ENCODE assay signal across 8 cellular contexts in the genomic region with DNA sequence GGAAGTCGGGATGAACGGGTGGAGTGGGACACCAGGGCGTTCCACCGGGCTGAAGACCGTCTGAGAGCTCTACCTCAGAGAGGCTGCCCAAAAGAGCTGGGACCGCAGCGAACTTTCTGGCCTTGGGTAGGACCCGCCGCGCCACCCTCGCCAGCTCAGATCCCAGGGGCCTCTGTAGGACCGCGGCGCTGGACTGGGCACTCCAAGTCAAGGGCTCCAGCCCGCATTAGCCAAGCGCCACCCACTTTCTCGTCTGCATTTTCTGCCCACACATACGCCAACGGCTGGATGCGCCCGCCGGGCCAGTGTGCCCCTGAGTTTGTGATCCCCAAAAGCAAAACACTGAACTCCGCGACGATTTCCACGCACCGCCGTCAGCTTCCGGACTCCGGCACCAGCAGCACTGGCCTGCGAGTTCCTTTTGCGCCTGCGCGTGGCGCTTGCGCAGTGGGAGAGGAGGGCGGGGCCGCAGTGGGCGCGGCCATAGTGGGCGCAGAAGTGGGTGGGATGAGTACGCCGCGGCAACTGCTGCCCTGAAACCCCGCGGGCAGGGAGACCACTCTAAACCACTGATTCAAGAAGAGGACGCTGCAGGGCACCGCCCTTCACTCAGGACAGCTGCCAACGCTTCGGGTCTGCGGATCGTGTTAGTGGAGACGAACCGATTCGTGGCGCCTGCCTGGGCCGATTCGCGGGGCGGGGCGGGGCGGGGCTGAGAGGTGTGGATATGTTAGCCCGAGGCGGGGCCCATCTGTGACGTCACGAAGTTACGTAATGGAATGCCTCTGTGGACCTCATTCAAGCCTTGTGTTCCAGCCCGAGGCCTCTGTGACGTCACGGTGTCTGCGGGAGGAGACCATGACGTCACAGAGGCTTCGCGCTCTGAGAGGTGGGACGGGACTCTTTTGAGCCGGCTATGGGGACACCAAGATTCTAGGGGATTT. TPM values are rescaled to one million over a fixed set of nuclear protein-coding genes. Genes with fewer than 3 reads are reported as not detected.
A peak's percentile ranks its signal among the peaks of the same experiment; 100 is the strongest.
DNase-seq lines count a peak whose midpoint lies in the region; ATAC-seq and TF ChIP-seq lines count a peak whose summit lies in the region.

No MANE protein-coding gene starts in this region.

- ATAC-seq in HG02571 (IDR thresholded peaks at IDR 0.05; ENCODE audit: unreplicated experiment) (peak; percentile 92), gastroesophageal sphincter (peak; percentile 94)

- peaks cover 14% of the 10 kb centered on the region for H3K27me3 ChIP-seq in gastroesophageal sphincter

- H3K4me3 Mint-ChIP-seq in activated naive CD4-positive, alpha-beta T cell treated with anti-CD3 and anti-CD28 coated beads, Interleukin-2, amount 10 ng/mL, durations not matched to agents 7 days and 5 days = peak overlapping the region; percentile 94

- in situ Hi-C loops in SK-MEL-5 (cut with HindIII; ENCODE audit: low pct_unique_long_range_greater_than_20kb, low sequenced_read_pairs) = no loop called here

- peak; percentile 96 to 97 for TF ChIP-seq POLR2A in gastroesophageal sphincter (IDR thresholded peaks at IDR 0.05)

- CTCF ChIA-PET in activated naive CD4-positive, alpha-beta T cell treated with anti-CD3 and anti-CD28 coated beads, Interleukin-2, amount 10 ng/mL, durations not matched to agents 7 days and 5 days (lab: Charles Lee) = interaction anchor here (1.3 to 5.3 kb wide), 7 partner anchors 11 to 827 kb away, joined by 3 to 36 read pairs (median 6); a partner anchor contains a TSS

- peak in 3 of 4 experiments; percentile 17 to 26 (median 21) for TF ChIP-seq CTCF in gastroesophageal sphincter (IDR thresholded peaks at IDR 0.05)

- H3K36me3 ChIP-seq in gastroesophageal sphincter = peaks cover 0 to 34% of the 10 kb centered on the region in 2 donors

- H3K4me1 ChIP-seq in gastroesophageal sphincter = peaks cover 0 to 53% (median 14%) of the 10 kb centered on the region in 3 donors

- 3% methylated on average over 6 of the region's 76 CpGs; no CpG with 5 or more reads in 1 of the 2 donors for WGBS in gastroesophageal sphincter (ENCODE audit: low coverage in 1 of 2), 2 donors

- peak overlapping the region; percentile 63 to 97 (median 92) for H3K27ac ChIP-seq in gastroesophageal sphincter
- H3K27ac ChIP-seq in substantia nigra (ENCODE audit: low read depth, low read length, poor library complexity, severe bottlenecking) = peak overlapping the region; percentile 91

- DNase-seq in NAMALWA (ENCODE audit: low spot score) (peak; percentile 97), SK-MEL-5 (ENCODE audit: low read depth, low spot score) (peak; percentile 98), non-pigmented ciliary epithelial cell (ENCODE audit: low read depth) (peak; percentile 90), substantia nigra (lab: John Stamatoyannopoulos, UW) (peak; percentile 51 to 99 (median 91))
- DNase-seq in activated naive CD4-positive, alpha-beta T cell treated with anti-CD3 and anti-CD28 coated beads, Interleukin-2, amount 10 ng/mL, durations not matched to agents 7 days and 5 days = peak; percentile 97

- peaks cover 18% of the 10 kb centered on the region for H3K36me3 Mint-ChIP-seq in activated naive CD4-positive, alpha-beta T cell treated with anti-CD3 and anti-CD28 coated beads, Interleukin-2, amount 10 ng/mL, durations not matched to agents 7 days and 5 days

- H3K27me3 Mint-ChIP-seq in activated naive CD4-positive, alpha-beta T cell treated with anti-CD3 and anti-CD28 coated beads, Interleukin-2, amount 10 ng/mL, durations not matched to agents 7 days and 5 days = peaks cover 53% of the 10 kb centered on the region

- H3K4me3 ChIP-seq in GM08714 (ENCODE audit: low read length) (peak overlapping the region; percentile 78), gastroesophageal sphincter (peak overlapping the region; percentile 48 to 70)

- H3K4me1 Mint-ChIP-seq in activated naive CD4-positive, alpha-beta T cell treated with anti-CD3 and anti-CD28 coated beads, Interleukin-2, amount 10 ng/mL, durations not matched to agents 7 days and 5 days = peaks cover 29% of the 10 kb centered on the region

- H3K9me3 Mint-ChIP-seq in activated naive CD4-positive, alpha-beta T cell treated with anti-CD3 and anti-CD28 coated beads, Interleukin-2, amount 10 ng/mL, durations not matched to agents 7 days and 5 days = no peaks in the 10 kb centered on the region

- peak overlapping the region; percentile 96 for H3K27ac Mint-ChIP-seq in activated naive CD4-positive, alpha-beta T cell treated with anti-CD3 and anti-CD28 coated beads, Interleukin-2, amount 10 ng/mL, durations not matched to agents 7 days and 5 days

- TF ChIP-seq EP300 in gastroesophageal sphincter (IDR thresholded peaks at IDR 0.05) = no peak

- H3K9me3 ChIP-seq in gastroesophageal sphincter = no peaks in the 10 kb centered on the region

RNA-seq across cellular contexts. Expression of a gene that starts 10.5 kb away (rescaled TPM):
- total RNA-seq in SK-MEL-5 (2014; rRNA removed; shearing (Covaris generic)) = not detected in 2 replicates
- polyA plus RNA-seq in SK-MEL-5 (2015; cell fraction: cytosol; rRNA removed) = not detected in 2 replicates
- not detected in 2 replicates for polyA plus RNA-seq in SK-MEL-5 (2015; cell fraction: nucleus; rRNA removed)
- 10 to 100 TPM; 30.7 to 75.0 (median 50.7) TPM for total RNA-seq in gastroesophageal sphincter

Comparison
In these comparisons a context has a peak if more than half of its experiments do, and no peak if none do; other contexts are left out.
1. Peak in every context shown above with its lines: DNase-seq, ATAC-seq, H3K4me3 ChIP-seq and H3K27ac ChIP-seq.
2. RNA of a gene that starts 10.5 kb away (total RNA-seq): 30.7 to 75.0 TPM in gastroesophageal sphincter; not detected in SK-MEL-5; every median in the first group is over 10 times any median in the second.